In the genomic region with DNA sequence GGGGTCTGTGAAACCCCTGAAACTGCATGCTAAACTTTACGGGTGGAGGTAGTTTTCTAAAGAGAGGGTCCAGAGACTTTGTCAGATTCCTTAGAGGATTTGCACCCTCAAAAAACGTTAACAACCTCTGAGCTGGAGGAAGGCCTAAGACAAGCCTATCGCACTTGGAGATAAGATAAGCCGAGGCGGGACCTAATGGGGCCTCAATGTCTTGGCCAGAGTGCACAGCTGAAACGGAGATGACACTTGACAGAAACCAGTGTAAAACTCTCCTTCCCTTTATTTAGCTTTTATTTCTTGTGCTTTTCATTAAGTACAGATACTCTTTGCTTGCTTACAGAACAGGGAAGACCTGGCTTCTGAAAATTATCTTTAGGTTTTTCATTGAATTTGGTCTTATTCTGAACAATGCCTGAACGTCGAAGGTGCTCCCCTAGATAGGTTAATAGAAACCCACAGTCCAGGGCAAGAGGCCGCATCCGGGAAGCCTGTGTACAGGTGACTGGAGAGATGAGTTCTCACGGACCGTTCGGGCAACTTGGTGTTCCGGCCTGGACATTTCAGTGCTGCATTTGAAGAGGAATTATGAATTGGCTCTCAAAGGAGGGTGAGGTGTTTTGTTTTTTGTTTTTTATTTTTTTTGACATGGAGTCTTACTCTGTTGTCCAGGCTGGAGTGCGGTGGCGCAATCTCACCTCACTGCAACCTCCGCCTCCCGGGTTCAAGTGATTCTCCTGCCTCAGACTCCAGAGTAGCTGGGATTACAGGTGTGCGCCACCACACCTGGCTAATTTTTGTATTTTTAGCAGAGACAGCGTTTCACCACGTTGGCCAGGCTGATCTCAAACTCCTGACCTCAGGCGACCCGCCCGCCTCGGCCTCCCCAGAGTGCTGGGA, we compare ENCODE assay signal across 17 cellular contexts. TPM values are rescaled to one million over a fixed set of nuclear protein-coding genes. Genes with fewer than 3 reads are reported as not detected.
DNase-seq lines count a peak whose midpoint lies in the region; ATAC-seq, FAIRE-seq and TF ChIP-seq lines count a peak whose summit lies in the region.
"Had no signal": no experiment of that assay in that cellular context is flagged by ENCODE, and none has a peak within 500 bp of the region (broad histone marks: within the 10 kb centered on the region; RNA-seq: fewer than 3 reads in every experiment).

No MANE protein-coding gene starts in this region.

- H3K36me3 Mint-ChIP-seq in Caco-2 (ENCODE audit: insufficient read depth, unreplicated experiment): peaks cover 31% of the 10 kb centered on the region
- H3K36me3 Mint-ChIP-seq: naive B cell had no signal

- peak overlapping the region; percentile 52 for H3K27ac Mint-ChIP-seq in Caco-2 (ENCODE audit: unreplicated experiment)
- H3K27ac Mint-ChIP-seq: activated CD8-positive, alpha-beta T cell treated with anti-CD3 and anti-CD28 coated beads for 36 hours; activated naive CD8-positive, alpha-beta T cell treated with anti-CD3 and anti-CD28 coated beads, Interleukin-2, amount 50 U/mL, for 24 hours; naive B cell had no signal

- H3K27me3 ChIP-seq in Caco-2 (replicated peaks; ENCODE audit: control insufficient read depth, insufficient read depth, low read length) (no peaks in the 10 kb centered on the region), prostate gland (replicated peaks; ENCODE audit: insufficient read depth) (no peaks in the 10 kb centered on the region)
- H3K27me3 ChIP-seq: MG63 had no signal

- peaks cover 23% of the 10 kb centered on the region for H3K4me1 Mint-ChIP-seq in Caco-2 (ENCODE audit: low read depth, unreplicated experiment)
- H3K4me1 Mint-ChIP-seq: activated naive CD8-positive, alpha-beta T cell treated with anti-CD3 and anti-CD28 coated beads, Interleukin-2, amount 50 U/mL, for 24 hours; naive B cell had no signal

- ATAC-seq in left colon: peak; percentile 70
- no peak for ATAC-seq in GM18517 (IDR thresholded peaks at IDR 0.05; ENCODE audit: unreplicated experiment)
- ATAC-seq: activated CD8-positive, alpha-beta T cell treated with anti-CD3 and anti-CD28 coated beads for 36 hours; activated naive CD8-positive, alpha-beta T cell treated with anti-CD3 and anti-CD28 coated beads, Interleukin-2, amount 50 U/mL, for 24 hours had no signal

- DNase-seq in Caco-2 (peak; percentile 66 to 76), SK-N-DZ (ENCODE audit: low spot score) (peak; percentile 93), left colon (peak; percentile 51 to 66), prostate gland (ENCODE audit: low spot score) (no peak), C1 segment of cervical spinal cord (lab: John Stamatoyannopoulos, UW) (no peak), GM19238 (ENCODE audit: insufficient read length, low spot score) (no peak), urothelium cell line (ENCODE audit: low spot score) (no peak)
- DNase-seq: activated CD8-positive, alpha-beta T cell treated with anti-CD3 and anti-CD28 coated beads for 36 hours; activated naive CD8-positive, alpha-beta T cell treated with anti-CD3 and anti-CD28 coated beads, Interleukin-2, amount 50 U/mL, for 24 hours; MG63; naive B cell; NCI-H187; OCI-M1; substantia nigra had no signal

- H3K36me3 ChIP-seq in Caco-2 (ENCODE audit: control insufficient read depth, insufficient read depth, low read length) (no peaks in the 10 kb centered on the region), prostate gland (no peaks in the 10 kb centered on the region)

- intact Hi-C loops in Caco-2 (cut with micrococcal nuclease; ENCODE audit: unreplicated experiment): loop anchor here (2.0 kb wide), 1 partner anchor 49 kb away; a partner anchor contains a TSS
- intact Hi-C loops in left colon (cut with DNase I, micrococcal nuclease): no loop called here
- intact Hi-C loops in prostate gland (cut with DNase I): no loop called here

- H3K9me3 ChIP-seq in Caco-2 (no peaks in the 10 kb centered on the region), prostate gland (no peaks in the 10 kb centered on the region)
- H3K9me3 ChIP-seq: MG63, psoas muscle had no signal

- 79% methylated on average over 25 of the region's 25 CpGs for WGBS in prostate gland

- H3K4me3 Mint-ChIP-seq in Caco-2 (ENCODE audit: unreplicated experiment): peak overlapping the region; percentile 57
- H3K4me3 Mint-ChIP-seq: activated CD8-positive, alpha-beta T cell treated with anti-CD3 and anti-CD28 coated beads for 36 hours; activated naive CD8-positive, alpha-beta T cell treated with anti-CD3 and anti-CD28 coated beads, Interleukin-2, amount 50 U/mL, for 24 hours; naive B cell had no signal

- CTCF ChIA-PET in Caco-2 (lab: Charles Lee): interaction anchor here (1.2 kb wide), 1 partner anchor 45 kb away, joined by 3 read pairs; no protein-coding TSS in a partner anchor

- no peaks in the 10 kb centered on the region for H3K27me3 Mint-ChIP-seq in Caco-2 (ENCODE audit: insufficient read depth, unreplicated experiment)
- H3K27me3 Mint-ChIP-seq: activated CD8-positive, alpha-beta T cell treated with anti-CD3 and anti-CD28 coated beads for 36 hours; activated naive CD8-positive, alpha-beta T cell treated with anti-CD3 and anti-CD28 coated beads, Interleukin-2, amount 50 U/mL, for 24 hours; naive B cell had no signal

- peak overlapping the region; percentile 48 to 68 for H3K27ac ChIP-seq in prostate gland
- H3K27ac ChIP-seq: psoas muscle had no signal

- H3K4me1 ChIP-seq in Caco-2 (peaks cover 92% of the 10 kb centered on the region), prostate gland (replicated peaks) (peaks cover 23% of the 10 kb centered on the region)

- BruUV-seq in Caco-2 (replicated peaks; lab: Mats Ljungman, UMichigan): TSS peak; percentile 70

- TF ChIP-seq CTCF in Caco-2 (IDR thresholded peaks at IDR 0.05; ENCODE audit: insufficient read depth in 1 of 2, low read depth in 1 of 2, low read length in 1 of 2, severe bottlenecking in 1 of 2, unreplicated experiment in 1 of 2) (no peak), prostate gland (IDR thresholded peaks at IDR 0.05) (no peak)

- no peaks in the 10 kb centered on the region for H3K9me3 Mint-ChIP-seq in Caco-2 (ENCODE audit: unreplicated experiment)
- H3K9me3 Mint-ChIP-seq: activated CD8-positive, alpha-beta T cell treated with anti-CD3 and anti-CD28 coated beads for 36 hours; activated naive CD8-positive, alpha-beta T cell treated with anti-CD3 and anti-CD28 coated beads, Interleukin-2, amount 50 U/mL, for 24 hours had no signal

- no peak for FAIRE-seq in urothelium cell line (lab: Jason Lieb, UNC)
- FAIRE-seq: HTR-8/SVneo had no signal

- POLR2A ChIA-PET in Caco-2 (lab: Charles Lee): no interaction called here

- no peak overlapping the region for H3K4me3 ChIP-seq in Caco-2 (ENCODE audit: low read depth, low read length)
- no peak overlapping the region for H3K4me3 ChIP-seq in prostate gland
- H3K4me3 ChIP-seq: MG63, psoas muscle had no signal

- no peak for TF ChIP-seq POLR2A in prostate gland (IDR thresholded peaks at IDR 0.05)

RNA-seq across cellular contexts. Expression of a gene that starts 49.7 kb away (rescaled TPM):
- 29.1 and 29.9 TPM in 2 replicates for total RNA-seq in Caco-2 (2022)
- 13.6 TPM in 2 replicates for polyA plus RNA-seq in SK-N-DZ (2014; cell fraction: cytosol; rRNA removed)
- 6.2 and 8.6 TPM in 2 replicates for polyA plus RNA-seq in SK-N-DZ (2014; cell fraction: nucleus; rRNA removed)
- total RNA-seq in left colon: 10 to 100 TPM; 26.0 to 41.8 TPM
- total RNA-seq in prostate gland: 100 to 1,000 TPM in 1 of 2 donors, 10 to 100 TPM in 1; 86.7 to 134 TPM

Comparison
In these comparisons a context has a peak if more than half of its experiments do, and no peak if none do; other contexts are left out.
1. DNase-seq: peak in Caco-2 (2 of 2), SK-N-DZ (single experiment) and left colon (2 of 2); none in prostate gland (single experiment), C1 segment of cervical spinal cord (0 of 14), GM19238 (single experiment) and urothelium cell line (single experiment).